17 cellular contexts compared by ENCODE assay signal in genomic region chr1:178862416-178862815, GRCh38. TPM values are rescaled to one million over a fixed set of nuclear protein-coding genes. Genes with fewer than 3 reads are reported as not detected.
DNase-seq lines count a peak whose midpoint lies in the region; ATAC-seq and TF ChIP-seq lines count a peak whose summit lies in the region.
"Had no signal": no experiment of that assay in that cellular context is flagged by ENCODE, and none has a peak within 500 bp of the region (broad histone marks: within the 10 kb centered on the region; RNA-seq: fewer than 3 reads in every experiment).

No MANE protein-coding gene starts in this region.

- no peak overlapping the region for H3K9ac ChIP-seq in endodermal cell (ENCODE audit: extremely low read depth, low read length, poor library complexity, severe bottlenecking)
- H3K9ac ChIP-seq: BLaER1, GM23248 had no signal

- H3K27ac ChIP-seq in endodermal cell (ENCODE audit: low read depth, low read length) (no peak overlapping the region), heart left ventricle (no peak overlapping the region)
- H3K27ac ChIP-seq: BLaER1, GM23248 had no signal

- DNase-seq in memory B cell (ENCODE audit: low spot score in 2 of 2) = no peak
- no peak for DNase-seq in endodermal cell
- DNase-seq in heart left ventricle = no peak
- no peak for DNase-seq in stimulated activated CD8-positive, alpha-beta memory T cell treated with anti-CD3 and anti-CD28 coated beads, Interleukin-4, amount 100 ng/mL, for 48 hours
- DNase-seq: AML-193; CD4-positive, alpha-beta memory T cell; DMS153; DMS79; GDM1; GM23248 had no signal

- H3K4me1 ChIP-seq in endodermal cell (ENCODE audit: control insufficient read depth, insufficient read depth, low read length) (no peaks in the 10 kb centered on the region), heart left ventricle (peaks cover 0 to 15% (median 2%) of the 10 kb centered on the region in 12 donors)
- H3K4me1 ChIP-seq: BLaER1, HAP-1 had no signal

- H3K27me3 Mint-ChIP-seq in IgD-negative memory B cell = no peaks in the 10 kb centered on the region
- H3K27me3 Mint-ChIP-seq in memory B cell = no peaks in the 10 kb centered on the region
- no peaks in the 10 kb centered on the region for H3K27me3 Mint-ChIP-seq in stimulated activated memory B cell treated with anti-CD40 and anti-IgM and Interleukin-4, amounts not matched to agents 10 μg/mL and 1 μg/mL and 100 μg/mL, for 72 hours
- no peaks in the 10 kb centered on the region for H3K27me3 Mint-ChIP-seq in endodermal cell (ENCODE audit: insufficient read depth)

- WGBS in endodermal cell (ENCODE audit: insufficient coverage in 1 of 2, insufficient read length in 1 of 2), 2 experiments = 80 to 98% methylated on average over 1 to 2 of the region's 3 CpGs
- 96 to 98% (median 98%) methylated on average over 3 of the region's 3 CpGs for WGBS in heart left ventricle, 4 donors

- H3K36me3 ChIP-seq in endodermal cell (ENCODE audit: control insufficient read depth, insufficient read depth, low read length) (peaks cover 14% of the 10 kb centered on the region), heart left ventricle (peaks cover 0 to 6% (median 0%) of the 10 kb centered on the region in 9 donors)
- H3K36me3 ChIP-seq: BLaER1, HAP-1 had no signal

- H3K36me3 Mint-ChIP-seq in IgD-negative memory B cell (peaks cover 2% of the 10 kb centered on the region), memory B cell (peaks cover 33% of the 10 kb centered on the region), endodermal cell (ENCODE audit: low read depth) (peaks cover 11% of the 10 kb centered on the region)
- peaks cover 38% of the 10 kb centered on the region for H3K36me3 Mint-ChIP-seq in stimulated activated memory B cell treated with anti-CD40 and anti-IgM and Interleukin-4, amounts not matched to agents 10 μg/mL and 1 μg/mL and 100 μg/mL, for 72 hours

- H3K27me3 ChIP-seq in endodermal cell (ENCODE audit: control insufficient read depth, insufficient read depth, low read length, poor library complexity, severe bottlenecking) (no peaks in the 10 kb centered on the region), heart left ventricle (no peaks in the 10 kb centered on the region)
- H3K27me3 ChIP-seq: BLaER1 had no signal

- H3K9me3 Mint-ChIP-seq in IgD-negative memory B cell = no peaks in the 10 kb centered on the region
- H3K9me3 Mint-ChIP-seq in memory B cell = no peaks in the 10 kb centered on the region
- no peaks in the 10 kb centered on the region for H3K9me3 Mint-ChIP-seq in stimulated activated memory B cell treated with anti-CD40 and anti-IgM and Interleukin-4, amounts not matched to agents 10 μg/mL and 1 μg/mL and 100 μg/mL, for 72 hours
- no peaks in the 10 kb centered on the region for H3K9me3 Mint-ChIP-seq in endodermal cell
- H3K9me3 Mint-ChIP-seq: CD14-positive monocyte; CD4-positive, alpha-beta memory T cell had no signal

- no peak for ATAC-seq in memory B cell (ENCODE audit: low read depth)
- no peak for ATAC-seq in stimulated activated memory B cell treated with anti-CD40 and anti-IgM and Interleukin-4, amounts not matched to agents 10 μg/mL and 1 μg/mL and 100 μg/mL, for 72 hours
- no peak for ATAC-seq in heart left ventricle

- H3K4me3 ChIP-seq in endodermal cell (ENCODE audit: low read length) (no peak overlapping the region), heart left ventricle (no peak overlapping the region)
- H3K4me3 ChIP-seq: BLaER1, GM23248, HAP-1 had no signal

- H3K27ac Mint-ChIP-seq in IgD-negative memory B cell (peak overlapping the region; percentile 27 to 65 (median 46)), memory B cell (peak overlapping the region; percentile 98), endodermal cell (no peak overlapping the region)
- peak overlapping the region; percentile 77 for H3K27ac Mint-ChIP-seq in stimulated activated memory B cell treated with anti-CD40 and anti-IgM and Interleukin-4, amounts not matched to agents 10 μg/mL and 1 μg/mL and 100 μg/mL, for 72 hours
- H3K27ac Mint-ChIP-seq: CD14-positive monocyte; CD4-positive, alpha-beta memory T cell had no signal

- H3K4me1 Mint-ChIP-seq in IgD-negative memory B cell = peaks cover 15 to 47% (median 41%) of the 10 kb centered on the region in 3 donors
- peaks cover 36% of the 10 kb centered on the region for H3K4me1 Mint-ChIP-seq in memory B cell
- H3K4me1 Mint-ChIP-seq in stimulated activated memory B cell treated with anti-CD40 and anti-IgM and Interleukin-4, amounts not matched to agents 10 μg/mL and 1 μg/mL and 100 μg/mL, for 72 hours = peaks cover 60% of the 10 kb centered on the region
- H3K4me1 Mint-ChIP-seq in endodermal cell = no peaks in the 10 kb centered on the region

- intact Hi-C loops in heart left ventricle (cut with DNase I) = no loop called here

- TF ChIP-seq POLR2A in heart left ventricle (IDR thresholded peaks at IDR 0.05) = no peak

- H3K4me3 Mint-ChIP-seq in IgD-negative memory B cell (peak overlapping the region in 1 of 4 donors; percentile 20), memory B cell (no peak overlapping the region), endodermal cell (no peak overlapping the region)
- H3K4me3 Mint-ChIP-seq in stimulated activated memory B cell treated with anti-CD40 and anti-IgM and Interleukin-4, amounts not matched to agents 10 μg/mL and 1 μg/mL and 100 μg/mL, for 72 hours = no peak overlapping the region
- H3K4me3 Mint-ChIP-seq: CD14-positive monocyte; CD4-positive, alpha-beta memory T cell had no signal

- TF ChIP-seq CTCF in endodermal cell (conservative IDR thresholded peaks at IDR 0.05) (no peak), heart left ventricle (IDR thresholded peaks at IDR 0.05) (no peak)

- H3K9me3 ChIP-seq in endodermal cell (ENCODE audit: control insufficient read depth, low read length) = no peaks in the 10 kb centered on the region
- H3K9me3 ChIP-seq in heart left ventricle = no peaks in the 10 kb centered on the region
- H3K9me3 ChIP-seq: BLaER1, HAP-1 had no signal

RNA-seq across cellular contexts. Expression of gene ANGPTL1, which starts 8.5 kb away (rescaled TPM):
- 0.58 TPM for polyA plus RNA-seq in IgD-negative memory B cell
- not detected for total RNA-seq in endodermal cell
- 1.2 TPM for polyA plus RNA-seq in endodermal cell (2013, experiment 1 of 2)
- 0.99 TPM for polyA plus RNA-seq in endodermal cell (2013, experiment 2 of 2)
- 10 to 100 TPM in 7 of 9 donors, 1 to 10 TPM in 2; 7.9 to 31.1 (median 17.6) TPM for total RNA-seq in heart left ventricle
- polyA plus RNA-seq in heart left ventricle = 10 to 100 TPM in 1 of 2 donors, 1 to 10 TPM in 1; 5.0 to 12.6 TPM
- total RNA-seq: CD4-positive, alpha-beta memory T cell; Daoy; HT-29 had no signal
- polyA plus RNA-seq: CD14-positive monocyte; CD4-positive, alpha-beta memory T cell had no signal

Comparison
In these comparisons a context has a peak if more than half of its experiments do, and no peak if none do; other contexts are left out.
1. RNA of gene ANGPTL1, which starts 8.5 kb away (total RNA-seq): 7.9 to 31.1 TPM in heart left ventricle; not detected in endodermal cell; every median in the first group is over 4 times any median in the second.